9 cellular contexts compared by ENCODE assay signal in genomic region chr9:131406567-131407436, GRCh38. TPM values are rescaled to one million over a fixed set of nuclear protein-coding genes. Genes with fewer than 3 reads are reported as not detected.
DNase-seq lines count a peak whose midpoint lies in the region; ATAC-seq, FAIRE-seq and TF ChIP-seq lines count a peak whose summit lies in the region.
"Had no signal": no experiment of that assay in that cellular context is flagged by ENCODE, and none has a peak within 500 bp of the region (broad histone marks: within the 10 kb centered on the region; RNA-seq: fewer than 3 reads in every experiment).

No MANE protein-coding gene starts in this region.

- H3K4me2 ChIP-seq in A549 (peak overlapping the region; percentile 47), Loucy (ENCODE audit: low read depth, low read length, poor library complexity, severe bottlenecking) (peak overlapping the region; percentile 39)

- POLR2A ChIA-PET in A549 (lab: Yijun Ruan, JAX) = no interaction called here
- POLR2A ChIA-PET in naive thymus-derived CD4-positive, alpha-beta T cell (lab: Charles Lee) = interaction anchor here (0.6 to 5.1 kb wide), 9 partner anchors 10 to 57 kb away, joined by 3 to 64 read pairs (median 5); no protein-coding TSS in a partner anchor

- H3K9me3 ChIP-seq in A549 = no peaks in the 10 kb centered on the region
- no peaks in the 10 kb centered on the region for H3K9me3 ChIP-seq in Loucy (ENCODE audit: insufficient read depth, low read depth, low read length)
- no peaks in the 10 kb centered on the region for H3K9me3 ChIP-seq in naive thymus-derived CD4-positive, alpha-beta T cell (ENCODE audit: control insufficient read depth in 2 of 3, low read length in 3 of 3)
- H3K9me3 ChIP-seq: right lobe of liver had no signal

- H3K4me3 Mint-ChIP-seq in naive thymus-derived CD4-positive, alpha-beta T cell = peak overlapping the region; percentile 80 to 93 (median 85)

- TF ChIP-seq CTCF in A549 (IDR thresholded peaks at IDR 0.05) (no peak), Loucy (conservative IDR thresholded peaks at IDR 0.05; ENCODE audit: low read length) (no peak)

- no peaks in the 10 kb centered on the region for H3K9me2 ChIP-seq in Loucy (replicated peaks; ENCODE audit: low read depth, low read length)

- no peaks in the 10 kb centered on the region for H3K27me3 ChIP-seq in Loucy (ENCODE audit: insufficient read depth, low read length, poor library complexity, severe bottlenecking)
- no peaks in the 10 kb centered on the region for H3K27me3 ChIP-seq in naive thymus-derived CD4-positive, alpha-beta T cell (ENCODE audit: control insufficient read depth in 2 of 2, insufficient read depth in 2 of 2, low read length in 2 of 2)
- H3K27me3 ChIP-seq: right lobe of liver had no signal

- H3K4me1 Mint-ChIP-seq in naive thymus-derived CD4-positive, alpha-beta T cell = peaks cover 80 to 99% (median 89%) of the 10 kb centered on the region in 7 donors

- peaks cover 93% of the 10 kb centered on the region for H3K4me1 ChIP-seq in A549
- peaks cover 77% of the 10 kb centered on the region for H3K4me1 ChIP-seq in Loucy (ENCODE audit: insufficient read depth, low read length, poor library complexity, severe bottlenecking)
- H3K4me1 ChIP-seq in naive thymus-derived CD4-positive, alpha-beta T cell (ENCODE audit: control insufficient read depth in 2 of 2, insufficient read depth in 2 of 2, low read length in 2 of 2) = peaks cover 74 to 88% of the 10 kb centered on the region in 2 donors

- H3K9ac ChIP-seq in Loucy (ENCODE audit: low read depth, low read length, poor library complexity, severe bottlenecking) = no peak overlapping the region

- FAIRE-seq in A549 (lab: Jason Lieb, UNC) = no peak

- CTCF ChIA-PET in A549 (lab: Yijun Ruan, JAX) = interaction anchor here (1.0 to 7.3 kb wide), 5 partner anchors 10 to 71 kb away, joined by 4 to 45 read pairs (median 6); no protein-coding TSS in a partner anchor
- CTCF ChIA-PET in naive thymus-derived CD4-positive, alpha-beta T cell (lab: Charles Lee) = interaction anchor here (0.5 to 4.8 kb wide), 9 partner anchors 9 to 566 kb away, joined by 3 to 30 read pairs (median 5); no protein-coding TSS in a partner anchor

- TF ChIP-seq POLR2A in A549 (IDR thresholded peaks at IDR 0.05; ENCODE audit: low read length) = no peak

- peaks cover 0 to 18% (median 0%) of the 10 kb centered on the region in 5 donors for H3K36me3 Mint-ChIP-seq in naive thymus-derived CD4-positive, alpha-beta T cell

- H2AFZ ChIP-seq in Loucy (ENCODE audit: low read length) = no peak overlapping the region

- H3K27ac Mint-ChIP-seq in naive thymus-derived CD4-positive, alpha-beta T cell = peak overlapping the region; percentile 81 to 93 (median 86)

- TF ChIP-seq EP300 in A549 (IDR thresholded peaks at IDR 0.05) = no peak

- H3K27ac ChIP-seq in A549 = no peak overlapping the region; a peak in 1 of 6 replicates
- H3K27ac ChIP-seq in cingulate gyrus (ENCODE audit: low read depth, low read length) = peak overlapping the region; percentile 65
- H3K27ac ChIP-seq in naive thymus-derived CD4-positive, alpha-beta T cell (ENCODE audit: low read depth, low read length) = peak overlapping the region; percentile 64

- WGBS in A549 (ENCODE audit: missing lambda C conversion rate) = 63% methylated on average over 9 of the region's 9 CpGs

- no peak for TF ChIP-seq RAD21 in A549 (conservative IDR thresholded peaks at IDR 0.05 in 1 of 2, IDR thresholded peaks at IDR 0.05 in 1 of 2)

- DNase-seq in A549 (ENCODE audit: low read depth in 1 of 2, low spot score in 1 of 2) (no peak), HuH-7 (ENCODE audit: low spot score) (no peak)
- peak in 1 of 9 donors; percentile 24 for DNase-seq in naive thymus-derived CD4-positive, alpha-beta T cell

- ATAC-seq in A549 = no peak
- peak; percentile 48 for ATAC-seq in naive thymus-derived CD4-positive, alpha-beta T cell
- no peak for ATAC-seq in GM18858 (IDR thresholded peaks at IDR 0.05; ENCODE audit: unreplicated experiment)
- no peak for ATAC-seq in HG02588 (IDR thresholded peaks at IDR 0.05; ENCODE audit: unreplicated experiment)
- ATAC-seq in esophagus mucosa = no peak

- H4K20me1 ChIP-seq in Loucy (ENCODE audit: insufficient read depth, low read length, poor library complexity, severe bottlenecking) = peaks cover 96% of the 10 kb centered on the region

- intact Hi-C loops in naive thymus-derived CD4-positive, alpha-beta T cell (cut with micrococcal nuclease) = loop anchor here (1.0 to 5.0 kb wide), 2 partner anchors 9 to 35 kb away; no protein-coding TSS in a partner anchor

- peaks cover 18% of the 10 kb centered on the region; the same call in 1 of the 2 replicates for H3K36me3 ChIP-seq in Loucy (ENCODE audit: insufficient read depth, low read length)
- no peaks in the 10 kb centered on the region for H3K36me3 ChIP-seq in naive thymus-derived CD4-positive, alpha-beta T cell (ENCODE audit: control insufficient read depth in 2 of 3, insufficient read depth in 3 of 3, low read length in 3 of 3)
- H3K36me3 ChIP-seq: right lobe of liver had no signal

- no peaks in the 10 kb centered on the region for H3K27me3 Mint-ChIP-seq in naive thymus-derived CD4-positive, alpha-beta T cell

- peaks cover 100% of the 10 kb centered on the region for H3K79me2 ChIP-seq in Loucy (ENCODE audit: insufficient read depth, low read length)

- H3F3A ChIP-seq in Loucy (ENCODE audit: low read depth) = 0 out of 2 replicates have a peak, but pooled peaks cover 4% of the 10 kb centered on the region

- H3K4me3 ChIP-seq in A549 (no peak overlapping the region), Loucy (ENCODE audit: low read length, poor library complexity, severe bottlenecking) (no peak overlapping the region)
- peak overlapping the region; percentile 54 for H3K4me3 ChIP-seq in naive thymus-derived CD4-positive, alpha-beta T cell (ENCODE audit: low read length)
- H3K4me3 ChIP-seq: right lobe of liver had no signal

- H3K9me3 Mint-ChIP-seq in naive thymus-derived CD4-positive, alpha-beta T cell = peaks cover 0 to 2% (median 0%) of the 10 kb centered on the region in 11 donors

TF ChIP-seq in A549, 52 proteins besides CTCF, POLR2A, EP300 and RAD21:
- TF ChIP-seq E2F6 (IDR thresholded peaks at IDR 0.05; ENCODE audit: borderline replicate concordance, low read depth) (no peak), SMC3 (IDR thresholded peaks at IDR 0.05) (no peak), MAFK (IDR thresholded peaks at IDR 0.05; ENCODE audit: partially characterized antibody) (no peak), CBX8 (IDR thresholded peaks at IDR 0.05) (no peak), EHF (CRISPR knock-in tag; IDR thresholded peaks at IDR 0.05) (no peak), BHLHE40 (IDR thresholded peaks at IDR 0.05; ENCODE audit: low read depth, low read length) (no peak), TP53 (CRISPR knock-in tag; IDR thresholded peaks at IDR 0.05) (no peak), NR3C1 (IDR thresholded peaks at IDR 0.05) (no peak), ATOH8 (CRISPR knock-in tag; IDR thresholded peaks at IDR 0.05; ENCODE audit: low read depth) (no peak), HEYL (CRISPR knock-in tag; IDR thresholded peaks at IDR 0.05) (no peak), CHD4 (IDR thresholded peaks at IDR 0.05; ENCODE audit: borderline replicate concordance) (no peak), NPAS2 (CRISPR knock-in tag; IDR thresholded peaks at IDR 0.05; ENCODE audit: borderline replicate concordance) (no peak), HOXA7 (CRISPR knock-in tag; IDR thresholded peaks at IDR 0.05) (no peak), MAX (IDR thresholded peaks at IDR 0.05) (no peak), MAZ (IDR thresholded peaks at IDR 0.05; ENCODE audit: borderline replicate concordance, low read depth, low read length) (no peak)
TF ChIP-seq in A549: peak in this region for 0.

RNA-seq across cellular contexts. Expression of gene PRRC2B, which starts 12.9 kb away (rescaled TPM):
- polyA plus RNA-seq in A549 (2011; rRNA removed) (35.6 and 57.0 TPM in 2 replicates), A549 (2017; fragmentation: RNase III; extraction: RNeasy Plus Mini Kit Qiagen cat#74134 plus additional on column Dnase treatment) (44.9 to 47.3 TPM (median 45.5 TPM) in 3 replicates)
- polyA plus RNA-seq in A549 (2012; cell fraction: cytosol; rRNA removed) = 24.9 and 37.2 TPM in 2 replicates
- 128 and 136 TPM in 2 replicates for polyA plus RNA-seq in A549 (2012; cell fraction: nucleus; rRNA removed)
- 91.0 and 93.7 TPM in 2 replicates for polyA minus RNA-seq in A549 (2011; rRNA and poly(A)+ RNA removed)
- 100 to 1,000 TPM; 208 to 382 (median 272) TPM for total RNA-seq in naive thymus-derived CD4-positive, alpha-beta T cell
- polyA plus RNA-seq in naive thymus-derived CD4-positive, alpha-beta T cell = 10 to 100 TPM; 29.8 to 62.4 TPM
- 82.9 TPM for total RNA-seq in esophagus mucosa

Comparison
In these comparisons a context has a peak if more than half of its experiments do, and no peak if none do; other contexts are left out.
1. H3K27ac ChIP-seq: peak in cingulate gyrus (single experiment) and naive thymus-derived CD4-positive, alpha-beta T cell (single experiment); none in A549 (0 of 2).